ENCODE assay signal across 8 cellular contexts in the genomic region with DNA sequence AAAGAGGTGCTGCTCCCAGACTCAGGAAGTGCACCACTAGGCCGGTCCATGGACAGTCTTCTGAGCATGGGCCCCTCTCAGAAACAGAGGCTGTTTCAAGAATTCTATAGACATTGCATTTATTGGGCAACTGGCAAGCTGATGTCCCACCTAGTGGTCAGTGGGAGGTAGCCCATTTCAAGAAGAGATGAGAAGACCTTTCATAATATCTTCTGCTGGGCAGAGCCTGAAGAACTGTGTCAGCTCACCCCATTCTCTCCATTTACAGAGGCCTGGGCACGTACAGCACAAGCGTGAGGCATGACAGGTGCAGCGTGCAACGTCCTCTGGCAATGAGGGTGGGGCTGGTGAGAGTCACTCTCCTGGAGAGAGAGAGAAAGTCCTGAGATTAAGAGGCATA.
DNase-seq lines count a peak whose midpoint lies in the region; ATAC-seq and TF ChIP-seq lines count a peak whose summit lies in the region.

No MANE protein-coding gene starts in this region.

- H3K4me2 ChIP-seq in smooth muscle cell, result no peak overlapping the region

- H3K27me3 Mint-ChIP-seq in T-helper 17 cell, result peaks cover 20% of the 10 kb centered on the region

- H3F3A ChIP-seq in smooth muscle cell (ENCODE audit: low read depth), result no peaks in the 10 kb centered on the region

- H3K9me3 ChIP-seq in T-helper 17 cell (ENCODE audit: control insufficient read depth, low read length, poor library complexity, severe bottlenecking) (peaks cover 5% of the 10 kb centered on the region), gastroesophageal sphincter (peaks cover 0 to 17% (median 0%) of the 10 kb centered on the region in 3 donors), smooth muscle cell (replicated peaks; ENCODE audit: low read depth) (no peaks in the 10 kb centered on the region), suprapubic skin (peaks cover 11% of the 10 kb centered on the region)

- ATAC-seq in T-helper 17 cell (no peak), gastroesophageal sphincter (peak; percentile 25)

- no peaks in the 10 kb centered on the region for H3K4me1 ChIP-seq in gastroesophageal sphincter
- H3K4me1 ChIP-seq in smooth muscle cell (ENCODE audit: low read depth), result no peaks in the 10 kb centered on the region
- no peaks in the 10 kb centered on the region for H3K4me1 ChIP-seq in suprapubic skin

- WGBS in gastroesophageal sphincter (ENCODE audit: low coverage in 1 of 2), 2 donors, result 36 to 79% methylated on average over 4 of the region's 5 CpGs
- WGBS in smooth muscle cell (ENCODE audit: low lambda C conversion rate), result 74% methylated on average over 5 of the region's 5 CpGs
- WGBS in suprapubic skin, result 49% methylated on average over 5 of the region's 5 CpGs

- H3K27me3 ChIP-seq in gastroesophageal sphincter, result no peaks in the 10 kb centered on the region
- H3K27me3 ChIP-seq in smooth muscle cell (ENCODE audit: low read depth), result no peaks in the 10 kb centered on the region
- no peaks in the 10 kb centered on the region for H3K27me3 ChIP-seq in suprapubic skin

- no peak overlapping the region for H3K9ac ChIP-seq in smooth muscle cell (ENCODE audit: low read depth)

- no peak overlapping the region for H2AFZ ChIP-seq in smooth muscle cell (ENCODE audit: low read depth)

- peak overlapping the region; percentile 51 for H3K27ac Mint-ChIP-seq in T-helper 17 cell

- no peaks in the 10 kb centered on the region for H3K4me1 Mint-ChIP-seq in T-helper 17 cell

- TF ChIP-seq POLR2A in gastroesophageal sphincter (IDR thresholded peaks at IDR 0.05), result no peak
- TF ChIP-seq POLR2A in suprapubic skin (IDR thresholded peaks at IDR 0.05), result no peak

- H3K36me3 ChIP-seq in gastroesophageal sphincter, result no peaks in the 10 kb centered on the region
- no peaks in the 10 kb centered on the region for H3K36me3 ChIP-seq in smooth muscle cell (ENCODE audit: low read depth)
- H3K36me3 ChIP-seq in suprapubic skin, result no peaks in the 10 kb centered on the region

- peaks cover 2% of the 10 kb centered on the region for H3K36me3 Mint-ChIP-seq in T-helper 17 cell (ENCODE audit: low read depth)

- H3K4me3 Mint-ChIP-seq in T-helper 17 cell, result no peak overlapping the region

- TF ChIP-seq CTCF in gastroesophageal sphincter (IDR thresholded peaks at IDR 0.05) (peak; percentile 33 to 71 (median 63)), smooth muscle cell (IDR thresholded peaks at IDR 0.05; ENCODE audit: borderline replicate concordance, insufficient read depth, poor library complexity, severe bottlenecking) (peak; percentile 49), suprapubic skin (IDR thresholded peaks at IDR 0.05) (peak in 1 of 2 donors; percentile 19)

- no peaks in the 10 kb centered on the region for H3K79me2 ChIP-seq in smooth muscle cell (ENCODE audit: low read depth)

- no peak overlapping the region for H3K4me3 ChIP-seq in gastroesophageal sphincter
- no peak overlapping the region for H3K4me3 ChIP-seq in smooth muscle cell
- H3K4me3 ChIP-seq in suprapubic skin, result no peak overlapping the region

- TF ChIP-seq EP300 in gastroesophageal sphincter (IDR thresholded peaks at IDR 0.05), result no peak
- TF ChIP-seq EP300 in suprapubic skin (IDR thresholded peaks at IDR 0.05), result no peak

- H4K20me1 ChIP-seq in smooth muscle cell (ENCODE audit: low read depth), result no peaks in the 10 kb centered on the region

- H3K27ac ChIP-seq in gastroesophageal sphincter (no peak overlapping the region), smooth muscle cell (ENCODE audit: low read depth) (no peak overlapping the region), suprapubic skin (no peak overlapping the region)

- DNase-seq in DMS114 treated with DMSO at 0.1 percent for 48 hours (lab: John Stamatoyannopoulos, UW; ENCODE audit: unreplicated experiment), result peak; percentile 42
- DNase-seq in HS-27A (ENCODE audit: low read depth), result peak; percentile 29
- DNase-seq in T-helper 17 cell, result no peak
- DNase-seq in smooth muscle cell (lab: John Stamatoyannopoulos, UW; ENCODE audit: unreplicated experiment), result no peak
- no peak for DNase-seq in suprapubic skin (ENCODE audit: low spot score in 2 of 2)
- no peak for DNase-seq in activated CD4-positive, alpha-beta T cell treated with anti-CD3 and anti-CD28 coated beads for 4 hours
- no peak for DNase-seq in effector CD4-positive, alpha-beta T cell

Comparison
In these comparisons a context has a peak if more than half of its experiments do, and no peak if none do; other contexts are left out.
1. DNase-seq: peak in DMS114 treated with DMSO at 0.1 percent for 48 hours (single experiment) and HS-27A (single experiment); none in T-helper 17 cell (0 of 3), smooth muscle cell (single experiment), suprapubic skin (0 of 2), activated CD4-positive, alpha-beta T cell treated with anti-CD3 and anti-CD28 coated beads for 4 hours (0 of 2) and effector CD4-positive, alpha-beta T cell (single experiment).